8 cellular contexts compared by ENCODE assay signal in the genomic region with DNA sequence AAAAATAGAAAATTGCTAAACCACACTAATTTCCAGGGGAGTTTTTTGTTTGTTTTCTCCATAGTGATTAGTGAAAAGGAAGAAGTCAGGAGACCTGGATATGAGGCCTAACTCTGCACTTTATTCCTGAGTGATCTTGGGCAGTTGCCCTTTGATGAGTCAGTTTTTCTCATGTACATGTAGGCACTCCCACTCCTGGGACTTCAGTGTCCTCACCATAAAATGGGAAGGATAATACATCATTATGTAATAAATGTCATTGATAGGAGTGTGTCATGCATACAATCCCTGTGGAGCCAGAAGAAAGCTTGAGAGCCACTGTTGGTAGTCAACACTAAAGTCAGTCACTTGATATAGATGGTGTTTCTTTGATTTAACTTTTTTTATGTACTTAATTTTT. TPM values are rescaled to one million over a fixed set of nuclear protein-coding genes. Genes with fewer than 3 reads are reported as not detected.
DNase-seq lines count a peak whose midpoint lies in the region; ATAC-seq and TF ChIP-seq lines count a peak whose summit lies in the region.

No MANE protein-coding gene starts in this region.

- peaks cover 11% of the 10 kb centered on the region for H3F3A ChIP-seq in GM23248 (ENCODE audit: insufficient read depth)

- CTCF ChIA-PET in RWPE1 (lab: Yijun Ruan, JAX), result no interaction called here

- no peaks in the 10 kb centered on the region for H3K9me2 ChIP-seq in GM23248 (ENCODE audit: insufficient read depth)

- peaks cover 14% of the 10 kb centered on the region for H3K4me1 ChIP-seq in GM23248 (ENCODE audit: insufficient read depth)

- ATAC-seq in sciatic nerve (peak; percentile 81), HG03520 (IDR thresholded peaks at IDR 0.05; ENCODE audit: unreplicated experiment) (no peak)

- H2AFZ ChIP-seq in GM23248, result no peak overlapping the region

- in situ Hi-C loops in GM23248 (cut with MboI), result no loop called here

- H3K36me3 ChIP-seq in GM23248 (ENCODE audit: low read depth), result peaks cover 3% of the 10 kb centered on the region

- peak; percentile 96 for DNase-seq in GM23248
- peak; percentile 58 for DNase-seq in RWPE1 (ENCODE audit: low spot score)
- DNase-seq in fibroblast of peridontal ligament (ENCODE audit: extremely low read depth), result peak; percentile 83
- DNase-seq in sciatic nerve (ENCODE audit: low spot score), result no peak
- DNase-seq in NOMO-1 (lab: John Stamatoyannopoulos, UW; ENCODE audit: unreplicated experiment in 2 of 2), result no peak
- no peak for DNase-seq in activated CD8-positive, alpha-beta memory T cell treated with anti-CD3 and anti-CD28 coated beads for 24 hours
- no peak for DNase-seq in NCI-H1436 (lab: John Stamatoyannopoulos, UW)

- H3K79me2 ChIP-seq in GM23248 (ENCODE audit: insufficient read depth), result peaks cover 97% of the 10 kb centered on the region

- peaks cover 20% of the 10 kb centered on the region; the same call in 1 of the 2 replicates for H4K20me1 ChIP-seq in GM23248 (ENCODE audit: insufficient read depth)

- H3K9me3 ChIP-seq in GM23248 (ENCODE audit: low read depth), result no peaks in the 10 kb centered on the region

- H3K27me3 ChIP-seq in GM23248 (replicated peaks; ENCODE audit: insufficient read depth), result no peaks in the 10 kb centered on the region

- H3K4me3 ChIP-seq in GM23248, result no peak overlapping the region

- peak overlapping the region; percentile 81 for H3K27ac ChIP-seq in GM23248
- H3K27ac ChIP-seq in RWPE1, result no peak overlapping the region

- peak overlapping the region; percentile 17 for H3K4me2 ChIP-seq in GM23248 (ENCODE audit: unreplicated experiment)

- intact Hi-C loops in sciatic nerve (cut with DNase I), result no loop called here

- peak overlapping the region; percentile 62 for H3K9ac ChIP-seq in GM23248

- POLR2A ChIA-PET in RWPE1 (lab: Yijun Ruan, JAX; ENCODE audit: low non-redundant PET), result no interaction called here

- no peak for TF ChIP-seq CTCF in RWPE1 (conservative IDR thresholded peaks at IDR 0.05; ENCODE audit: low read depth)

RNA-seq across cellular contexts. Expression of gene WIPF2, which starts 32.5 kb away (rescaled TPM):
- 5.9 and 6.2 TPM in 2 replicates for total RNA-seq in GM23248 (2014; rRNA removed; shearing (Covaris generic))
- 20.5 and 21.5 TPM in 2 replicates for polyA plus RNA-seq in GM23248 (2016; fragmentation: Nextera tagmentation; extraction: Ambion mirVana)
- total RNA-seq in sciatic nerve, result 41.1 TPM

RNA-seq across cellular contexts. Expression of gene CDC6, which starts 36.1 kb away (rescaled TPM):
- 12.4 and 13.4 TPM in 2 replicates for total RNA-seq in GM23248 (2014; rRNA removed; shearing (Covaris generic))
- 8.8 and 9.8 TPM in 2 replicates for polyA plus RNA-seq in GM23248 (2016; fragmentation: Nextera tagmentation; extraction: Ambion mirVana)
- total RNA-seq in sciatic nerve, result 1.0 TPM

RNA-seq across cellular contexts. Expression of gene RARA, which starts 57.4 kb away (rescaled TPM):
- 32.2 and 38.9 TPM in 2 replicates for total RNA-seq in GM23248 (2014; rRNA removed; shearing (Covaris generic))
- 23.7 and 24.5 TPM in 2 replicates for polyA plus RNA-seq in GM23248 (2016; fragmentation: Nextera tagmentation; extraction: Ambion mirVana)
- total RNA-seq in sciatic nerve, result 74.4 TPM

Comparison
In these comparisons a context has a peak if more than half of its experiments do, and no peak if none do; other contexts are left out.
1. DNase-seq: peak in GM23248 (single experiment), RWPE1 (single experiment) and fibroblast of peridontal ligament (single experiment); none in sciatic nerve (single experiment), NOMO-1 (0 of 2), activated CD8-positive, alpha-beta memory T cell treated with anti-CD3 and anti-CD28 coated beads for 24 hours (single experiment) and NCI-H1436 (single experiment).